In the genomic region with DNA sequence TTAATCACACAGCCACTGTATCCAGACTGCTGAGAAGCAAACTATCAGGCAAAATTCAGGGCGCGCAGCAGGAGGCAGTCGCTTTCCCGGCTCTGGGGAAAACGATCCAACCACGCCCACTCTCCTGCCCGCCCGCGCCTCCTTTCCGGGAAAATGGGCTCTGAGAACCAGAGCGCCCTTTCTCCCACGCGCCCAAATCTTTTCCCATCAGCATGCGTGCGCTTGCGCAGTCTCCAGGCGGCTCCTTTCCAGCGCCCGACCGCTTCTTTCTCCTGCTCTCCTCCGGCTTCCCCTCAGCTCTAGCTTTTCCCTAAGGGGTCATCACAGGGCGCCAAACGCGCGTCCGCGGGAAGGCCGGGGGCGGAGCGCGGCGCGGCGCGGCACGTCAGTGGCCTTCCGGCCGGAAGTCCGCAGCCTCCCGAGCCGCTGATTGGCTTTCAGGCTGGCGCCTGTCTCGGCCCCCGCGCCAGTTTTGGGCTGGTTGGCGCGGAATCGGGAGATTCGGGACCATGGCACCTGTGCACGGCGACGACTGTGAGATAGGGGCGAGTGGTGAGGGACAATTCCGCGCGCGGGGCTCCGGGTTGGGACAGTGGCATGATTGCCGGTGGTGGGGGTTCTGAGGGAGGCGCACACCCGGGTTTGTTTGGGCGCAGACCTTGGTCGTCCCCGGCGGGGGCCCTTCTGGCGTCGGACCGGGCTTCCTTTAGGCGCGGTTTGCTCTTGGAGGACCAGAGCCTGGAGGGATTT, we compare ENCODE assay signal across 8 cellular contexts. TPM values are rescaled to one million over a fixed set of nuclear protein-coding genes. Genes with fewer than 3 reads are reported as not detected.
DNase-seq lines count a peak whose midpoint lies in the region; ATAC-seq, FAIRE-seq and TF ChIP-seq lines count a peak whose summit lies in the region.

A gene with protein sequence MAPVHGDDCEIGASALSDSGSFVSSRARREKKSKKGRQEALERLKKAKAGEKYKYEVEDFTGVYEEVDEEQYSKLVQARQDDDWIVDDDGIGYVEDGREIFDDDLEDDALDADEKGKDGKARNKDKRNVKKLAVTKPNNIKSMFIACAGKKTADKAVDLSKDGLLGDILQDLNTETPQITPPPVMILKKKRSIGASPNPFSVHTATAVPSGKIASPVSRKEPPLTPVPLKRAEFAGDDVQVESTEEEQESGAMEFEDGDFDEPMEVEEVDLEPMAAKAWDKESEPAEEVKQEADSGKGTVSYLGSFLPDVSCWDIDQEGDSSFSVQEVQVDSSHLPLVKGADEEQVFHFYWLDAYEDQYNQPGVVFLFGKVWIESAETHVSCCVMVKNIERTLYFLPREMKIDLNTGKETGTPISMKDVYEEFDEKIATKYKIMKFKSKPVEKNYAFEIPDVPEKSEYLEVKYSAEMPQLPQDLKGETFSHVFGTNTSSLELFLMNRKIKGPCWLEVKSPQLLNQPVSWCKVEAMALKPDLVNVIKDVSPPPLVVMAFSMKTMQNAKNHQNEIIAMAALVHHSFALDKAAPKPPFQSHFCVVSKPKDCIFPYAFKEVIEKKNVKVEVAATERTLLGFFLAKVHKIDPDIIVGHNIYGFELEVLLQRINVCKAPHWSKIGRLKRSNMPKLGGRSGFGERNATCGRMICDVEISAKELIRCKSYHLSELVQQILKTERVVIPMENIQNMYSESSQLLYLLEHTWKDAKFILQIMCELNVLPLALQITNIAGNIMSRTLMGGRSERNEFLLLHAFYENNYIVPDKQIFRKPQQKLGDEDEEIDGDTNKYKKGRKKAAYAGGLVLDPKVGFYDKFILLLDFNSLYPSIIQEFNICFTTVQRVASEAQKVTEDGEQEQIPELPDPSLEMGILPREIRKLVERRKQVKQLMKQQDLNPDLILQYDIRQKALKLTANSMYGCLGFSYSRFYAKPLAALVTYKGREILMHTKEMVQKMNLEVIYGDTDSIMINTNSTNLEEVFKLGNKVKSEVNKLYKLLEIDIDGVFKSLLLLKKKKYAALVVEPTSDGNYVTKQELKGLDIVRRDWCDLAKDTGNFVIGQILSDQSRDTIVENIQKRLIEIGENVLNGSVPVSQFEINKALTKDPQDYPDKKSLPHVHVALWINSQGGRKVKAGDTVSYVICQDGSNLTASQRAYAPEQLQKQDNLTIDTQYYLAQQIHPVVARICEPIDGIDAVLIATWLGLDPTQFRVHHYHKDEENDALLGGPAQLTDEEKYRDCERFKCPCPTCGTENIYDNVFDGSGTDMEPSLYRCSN (N-terminal part only) (plus strand): TSS at position 466 of the 750 bp plus-strand sequence. CDS start 44 bp downstream, at position 510.

- no peak for TF ChIP-seq RAD21 in A549 (conservative IDR thresholded peaks at IDR 0.05 in 1 of 2, IDR thresholded peaks at IDR 0.05 in 1 of 2)

- peak; percentile 45 for TF ChIP-seq POLR2A in A549 (IDR thresholded peaks at IDR 0.05; ENCODE audit: low read length)
- TF ChIP-seq POLR2A in gastrocnemius medialis (IDR thresholded peaks at IDR 0.05), result peak in 1 of 2 donors; percentile 15

- intact Hi-C loops in gastrocnemius medialis (cut with DNase I; ENCODE audit: low total_unique reads), result loop anchor here (10.0 kb wide), 3 partner anchors 219 to 789 kb away; a partner anchor contains a TSS

- peak within 1 kb of the TSS; percentile 69 for H3K4me2 ChIP-seq in A549

- H3K4me1 ChIP-seq in A549 (0 out of 3 replicates have a peak, but pooled peaks cover 5% of the 10 kb centered on the region), gastrocnemius medialis (peaks cover 7 to 19% of the 10 kb centered on the region in 2 donors)

- ATAC-seq in A549, result peak; percentile 98
- peak; percentile 96 for ATAC-seq in GM18858 (IDR thresholded peaks at IDR 0.05; ENCODE audit: unreplicated experiment)
- peak; percentile 94 for ATAC-seq in HG03066 (IDR thresholded peaks at IDR 0.05; ENCODE audit: low read depth, unreplicated experiment)
- ATAC-seq in gastrocnemius medialis, result peak; percentile 97

- WGBS in A549 (ENCODE audit: missing lambda C conversion rate), result 1% methylated on average over 23 of the region's 70 CpGs

- H3K4me3 ChIP-seq in A549, result peak within 1 kb of the TSS; percentile 68
- H3K4me3 ChIP-seq in iPS-11a (ENCODE audit: low read depth, low read length), result peak within 1 kb of the TSS; percentile 69
- H3K4me3 ChIP-seq in gastrocnemius medialis, result peak within 1 kb of the TSS; percentile 64 to 72 (median 70)

- in situ Hi-C loops in gastrocnemius medialis (cut with MboI; ENCODE audit: low sequenced_read_pairs in 4 of 4), result no loop called here

- no peak for FAIRE-seq in A549 (lab: Jason Lieb, UNC)

- TF ChIP-seq EP300 in A549 (IDR thresholded peaks at IDR 0.05), result no peak

- peak; percentile 84 to 97 for DNase-seq in A549 (ENCODE audit: low read depth in 1 of 2, low spot score in 1 of 2)
- DNase-seq in NCI-H2107 treated with DMSO at 0.1 percent for 48 hours (lab: John Stamatoyannopoulos, UW; ENCODE audit: unreplicated experiment), result peak; percentile 96
- peak; percentile 93 for DNase-seq in UCSD-AML1 (lab: John Stamatoyannopoulos, UW; ENCODE audit: unreplicated experiment)
- peak; percentile 86 for DNase-seq in brain pericyte (ENCODE audit: low read depth, low spot score)
- DNase-seq in gastrocnemius medialis, result peak; percentile 81 to 93

- CTCF ChIA-PET in A549 (lab: Yijun Ruan, JAX), result interaction anchor here (1.6 kb wide), 1 partner anchor 24 kb away, joined by 4 read pairs; no protein-coding TSS in a partner anchor

- no peaks in the 10 kb centered on the region for H3K36me3 ChIP-seq in gastrocnemius medialis

- H3K27me3 ChIP-seq in gastrocnemius medialis, result no peaks in the 10 kb centered on the region

- peak within 1 kb of the TSS; percentile 74 to 89 for H3K27ac ChIP-seq in A549
- H3K27ac ChIP-seq in gastrocnemius medialis, result peak within 1 kb of the TSS; percentile 77 to 91 (median 88)

- TF ChIP-seq CTCF in A549 (IDR thresholded peaks at IDR 0.05) (peak; percentile 23; the same call in 2 of the 3 replicates), gastrocnemius medialis (IDR thresholded peaks at IDR 0.05 in 4 of 5, conservative IDR thresholded peaks at IDR 0.05 in 1 of 5) (peak in 1 of 5 experiments; percentile 4)

- no peaks in the 10 kb centered on the region for H3K9me3 ChIP-seq in A549
- H3K9me3 ChIP-seq in gastrocnemius medialis, result no peaks in the 10 kb centered on the region

- POLR2A ChIA-PET in A549 (lab: Yijun Ruan, JAX), result interaction anchor here (0.6 kb wide), 1 partner anchor 17 kb away, joined by 3 read pairs; no protein-coding TSS in a partner anchor

TF ChIP-seq in A549, 52 proteins besides CTCF, POLR2A, EP300 and RAD21 (continues in another document):
- no peak for TF ChIP-seq ZNF302 (CRISPR knock-in tag; IDR thresholded peaks at IDR 0.05)
- no peak for TF ChIP-seq SREBF2 (IDR thresholded peaks at IDR 0.05)
- TF ChIP-seq ZC3H11A (IDR thresholded peaks at IDR 0.05), result no peak
- TF ChIP-seq BHLHE40 (IDR thresholded peaks at IDR 0.05; ENCODE audit: low read depth, low read length), result no peak
- no peak for TF ChIP-seq EHF (CRISPR knock-in tag; IDR thresholded peaks at IDR 0.05)
- TF ChIP-seq, protein P1, sequence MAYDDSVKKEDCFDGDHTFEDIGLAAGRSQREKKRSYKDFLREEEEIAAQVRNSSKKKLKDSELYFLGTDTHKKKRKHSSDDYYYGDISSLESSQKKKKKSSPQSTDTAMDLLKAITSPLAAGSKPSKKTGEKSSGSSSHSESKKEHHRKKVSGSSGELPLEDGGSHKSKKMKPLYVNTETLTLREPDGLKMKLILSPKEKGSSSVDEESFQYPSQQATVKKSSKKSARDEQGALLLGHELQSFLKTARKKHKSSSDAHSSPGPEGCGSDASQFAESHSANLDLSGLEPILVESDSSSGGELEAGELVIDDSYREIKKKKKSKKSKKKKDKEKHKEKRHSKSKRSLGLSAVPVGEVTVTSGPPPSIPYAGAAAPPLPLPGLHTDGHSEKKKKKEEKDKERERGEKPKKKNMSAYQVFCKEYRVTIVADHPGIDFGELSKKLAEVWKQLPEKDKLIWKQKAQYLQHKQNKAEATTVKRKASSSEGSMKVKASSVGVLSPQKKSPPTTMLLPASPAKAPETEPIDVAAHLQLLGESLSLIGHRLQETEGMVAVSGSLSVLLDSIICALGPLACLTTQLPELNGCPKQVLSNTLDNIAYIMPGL (CRISPR knock-in tag; IDR thresholded peaks at IDR 0.05; ENCODE audit: borderline replicate concordance), result no peak
- no peak for TF ChIP-seq HOXA7 (CRISPR knock-in tag; IDR thresholded peaks at IDR 0.05)
- no peak for TF ChIP-seq TFCP2L1 (CRISPR knock-in tag; IDR thresholded peaks at IDR 0.05)
- TF ChIP-seq, protein P2, sequence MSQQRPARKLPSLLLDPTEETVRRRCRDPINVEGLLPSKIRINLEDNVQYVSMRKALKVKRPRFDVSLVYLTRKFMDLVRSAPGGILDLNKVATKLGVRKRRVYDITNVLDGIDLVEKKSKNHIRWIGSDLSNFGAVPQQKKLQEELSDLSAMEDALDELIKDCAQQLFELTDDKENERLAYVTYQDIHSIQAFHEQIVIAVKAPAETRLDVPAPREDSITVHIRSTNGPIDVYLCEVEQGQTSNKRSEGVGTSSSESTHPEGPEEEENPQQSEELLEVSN (IDR thresholded peaks at IDR 0.05; ENCODE audit: borderline replicate concordance, low read depth), result peak; percentile 74; the same call in 1 of the 2 replicates
- TF ChIP-seq CBX2 (IDR thresholded peaks at IDR 0.05; ENCODE audit: borderline replicate concordance, low read depth), result no peak
- TF ChIP-seq FOSB (CRISPR knock-in tag; IDR thresholded peaks at IDR 0.05), result no peak
- TF ChIP-seq, protein P3, sequence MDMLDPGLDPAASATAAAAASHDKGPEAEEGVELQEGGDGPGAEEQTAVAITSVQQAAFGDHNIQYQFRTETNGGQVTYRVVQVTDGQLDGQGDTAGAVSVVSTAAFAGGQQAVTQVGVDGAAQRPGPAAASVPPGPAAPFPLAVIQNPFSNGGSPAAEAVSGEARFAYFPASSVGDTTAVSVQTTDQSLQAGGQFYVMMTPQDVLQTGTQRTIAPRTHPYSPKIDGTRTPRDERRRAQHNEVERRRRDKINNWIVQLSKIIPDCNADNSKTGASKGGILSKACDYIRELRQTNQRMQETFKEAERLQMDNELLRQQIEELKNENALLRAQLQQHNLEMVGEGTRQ (IDR thresholded peaks at IDR 0.05), result peak; percentile 7; the same call in 1 of the 2 replicates

RNA-seq across cellular contexts. Expression of the gene that starts here (rescaled TPM):
- 8.8 and 14.3 TPM in 2 replicates for polyA plus RNA-seq in A549 (2011; rRNA removed)
- polyA plus RNA-seq in A549 (2012; cell fraction: cytosol; rRNA removed), result 5.0 and 6.2 TPM in 2 replicates
- 5.1 and 8.7 TPM in 2 replicates for polyA plus RNA-seq in A549 (2012; cell fraction: nucleus; rRNA removed)
- 15.4 to 18.6 TPM (median 17.5 TPM) in 3 replicates for polyA plus RNA-seq in A549 (2017; fragmentation: RNase III; extraction: RNeasy Plus Mini Kit Qiagen cat#74134 plus additional on column Dnase treatment)
- 33.1 and 33.4 TPM in 2 replicates for polyA minus RNA-seq in A549 (2011; rRNA and poly(A)+ RNA removed)
- 1 to 10 TPM; 5.2 to 9.6 (median 6.9) TPM for total RNA-seq in gastrocnemius medialis

Comparison
In these comparisons a context has a peak if more than half of its experiments do, and no peak if none do; other contexts are left out.
1. Peak in every context shown above with its lines: DNase-seq, ATAC-seq, H3K4me3 ChIP-seq and H3K27ac ChIP-seq.